ENCODE assay signal across 8 cellular contexts in genomic region chr7:65750511-65751344, GRCh38.
DNase-seq lines count a peak whose midpoint lies in the region; ATAC-seq and TF ChIP-seq lines count a peak whose summit lies in the region.

No MANE protein-coding gene starts in this region.

- H3K9me3 ChIP-seq in mammary epithelial cell (replicated peaks; ENCODE audit: insufficient read depth, low read length): no peaks in the 10 kb centered on the region

- CTCF ChIA-PET in mammary epithelial cell (lab: Charles Lee; ENCODE audit: low non-redundant PET): interaction anchor here (0.6 kb wide), 2 partner anchors 62 to 280 kb away, joined by 3 to 19 read pairs; no protein-coding TSS in a partner anchor

- H3K27me3 ChIP-seq in mammary epithelial cell (ENCODE audit: insufficient read depth, low read length): no peaks in the 10 kb centered on the region

- intact Hi-C loops in mammary epithelial cell (cut with micrococcal nuclease): loop anchor here (10.0 kb wide), 1 partner anchor 234 kb away; the partner anchor contains the start of gene GUSB

- peaks cover 2 to 4% (median 4%) of the 10 kb centered on the region in 3 donors for H3K27me3 Mint-ChIP-seq in immature natural killer cell (ENCODE audit: low read depth in 3 of 3)

- DNase-seq in AG09309 (ENCODE audit: low read depth): peak; percentile 37
- DNase-seq in NCI-H2227 (lab: John Stamatoyannopoulos, UW; ENCODE audit: unreplicated experiment): peak; percentile 96
- DNase-seq in mammary epithelial cell: peak; percentile 90
- DNase-seq in immature natural killer cell: peak; percentile 87 to 89 (median 89)
- peak; percentile 59 for DNase-seq in smooth muscle cell of the brain vasculature (ENCODE audit: low read depth, low spot score)

- dilution Hi-C loops in mammary epithelial cell (cut with HindIII; ENCODE audit: low sequenced_read_pairs): no loop called here

- peak overlapping the region; percentile 85 for H3K27ac ChIP-seq in mammary epithelial cell (ENCODE audit: insufficient read depth, low read depth, low read length)

- H3K4me1 ChIP-seq in mammary epithelial cell (ENCODE audit: insufficient read depth, low read length): peaks cover 9% of the 10 kb centered on the region

- H3K4me1 Mint-ChIP-seq in immature natural killer cell: peaks cover 15 to 23% of the 10 kb centered on the region in 2 donors

- H3K4me3 Mint-ChIP-seq in immature natural killer cell: peak overlapping the region; percentile 94 to 99 (median 96)

- H3K27ac Mint-ChIP-seq in immature natural killer cell: peak overlapping the region; percentile 89 to 96 (median 93)

- peak; percentile 100 for ATAC-seq in GM19023 (IDR thresholded peaks at IDR 0.05; ENCODE audit: unreplicated experiment)
- peak; percentile 99 for ATAC-seq in HG03175 (IDR thresholded peaks at IDR 0.05; ENCODE audit: unreplicated experiment)

- H3K36me3 ChIP-seq in mammary epithelial cell (ENCODE audit: insufficient read depth, low read length): peaks cover 5% of the 10 kb centered on the region

- TF ChIP-seq CTCF in AG09309 (IDR thresholded peaks at IDR 0.05; ENCODE audit: control insufficient read depth, insufficient read depth, low read depth, low read length, missing control alignments) (no peak), WI38 (IDR thresholded peaks at IDR 0.05; ENCODE audit: low read depth, low read length) (no peak), mammary epithelial cell (conservative IDR thresholded peaks at IDR 0.05 in 1 of 2, IDR thresholded peaks at IDR 0.05 in 1 of 2; ENCODE audit: extremely low read depth in 1 of 2, insufficient read depth in 1 of 2, low read depth in 1 of 2, low read length in 2 of 2) (no peak)

- H3K9ac ChIP-seq in mammary epithelial cell (ENCODE audit: insufficient read depth, low read length): peak overlapping the region; percentile 87

- H4K20me1 ChIP-seq in mammary epithelial cell (ENCODE audit: insufficient read depth, low read length): no peaks in the 10 kb centered on the region

- H3K4me3 ChIP-seq in AG09309 (ENCODE audit: control insufficient read depth, low read depth, low read length) (peak overlapping the region; percentile 86), WI38 (ENCODE audit: low read depth, low read length) (peak overlapping the region; percentile 68), mammary epithelial cell (replicated peaks in 1 of 3; ENCODE audit: insufficient read depth in 1 of 3, low read depth in 2 of 3, low read length in 3 of 3) (peak overlapping the region; percentile 80 to 99 (median 92))

- H3K9me3 Mint-ChIP-seq in immature natural killer cell: no peaks in the 10 kb centered on the region

- H3K4me2 ChIP-seq in mammary epithelial cell (ENCODE audit: insufficient read depth, low read depth, low read length): peak overlapping the region; percentile 82

- TSS peak; percentile 45 for BruUV-seq in mammary epithelial cell (replicated peaks; lab: Mats Ljungman, UMichigan)

- no peaks in the 10 kb centered on the region for H3K36me3 Mint-ChIP-seq in immature natural killer cell

- peak overlapping the region; percentile 99 for H2AFZ ChIP-seq in mammary epithelial cell (ENCODE audit: low read depth, low read length)

- in situ Hi-C loops in mammary epithelial cell (cut with MboI; ENCODE audit: low sequenced_read_pairs in 2 of 2): no loop called here

- WGBS in mammary epithelial cell (ENCODE audit: low coverage, missing lambda C conversion rate): 0% methylated on average over 19 of the region's 69 CpGs

- peaks cover 58% of the 10 kb centered on the region for H3K79me2 ChIP-seq in mammary epithelial cell (ENCODE audit: insufficient read depth, low read length)

Comparison
In these comparisons a context has a peak if more than half of its experiments do, and no peak if none do; other contexts are left out.
1. Peak in every context shown above with its lines: DNase-seq, ATAC-seq, H3K4me3 ChIP-seq and H3K27ac ChIP-seq.
2. DNase-seq: peak in every context shown above with its lines; median percentile 96 in NCI-H2227; 90 in mammary epithelial cell; 89 in immature natural killer cell; 59 in smooth muscle cell of the brain vasculature; 37 in AG09309.